ENCODE assay signal across 8 cellular contexts in genomic region chr16:89167425-89167941, GRCh38. TPM values are rescaled to one million over a fixed set of nuclear protein-coding genes. Genes with fewer than 3 reads are reported as not detected.
DNase-seq lines count a peak whose midpoint lies in the region; ATAC-seq and TF ChIP-seq lines count a peak whose summit lies in the region.

No MANE protein-coding gene starts in this region.

- no peak overlapping the region for H3K4me3 ChIP-seq in HL-60 (replicated peaks; ENCODE audit: insufficient read depth, low read length)
- H3K4me3 ChIP-seq in OCI-LY3 (ENCODE audit: low read length) = peak overlapping the region; percentile 55
- no peak overlapping the region for H3K4me3 ChIP-seq in esophagus muscularis mucosa
- no peak overlapping the region for H3K4me3 ChIP-seq in naive thymus-derived CD4-positive, alpha-beta T cell (ENCODE audit: low read length)

- H3K4me2 ChIP-seq in OCI-LY3 (ENCODE audit: low read length) = peak overlapping the region; percentile 78

- TF ChIP-seq EP300 in esophagus muscularis mucosa (IDR thresholded peaks at IDR 0.05) = no peak

- peaks cover 4% of the 10 kb centered on the region for H3K27me3 Mint-ChIP-seq in CD4-positive, alpha-beta T cell
- peaks cover 0 to 6% (median 0%) of the 10 kb centered on the region in 5 donors for H3K27me3 Mint-ChIP-seq in naive thymus-derived CD4-positive, alpha-beta T cell

- 37% methylated on average over 7 of the region's 18 CpGs for WGBS in esophagus muscularis mucosa

- no peak for TF ChIP-seq POLR2A in esophagus muscularis mucosa (IDR thresholded peaks at IDR 0.05; ENCODE audit: low read depth)

- CTCF ChIA-PET in CD4-positive, alpha-beta T cell (lab: Charles Lee) = interaction anchor here (0.7 to 1.2 kb wide), 2 partner anchors 47 to 224 kb away, joined by 3 to 5 read pairs; no protein-coding TSS in a partner anchor
- CTCF ChIA-PET in naive thymus-derived CD4-positive, alpha-beta T cell (lab: Charles Lee) = interaction anchor here (0.6 to 1.2 kb wide), 10 partner anchors 12 to 641 kb away, joined by 3 to 5 read pairs (median 3); no protein-coding TSS in a partner anchor

- peak overlapping the region; percentile 51; the same call in 1 of the 2 replicates for H3K9ac ChIP-seq in OCI-LY3 (ENCODE audit: low read length)

- H3K4me3 Mint-ChIP-seq in CD4-positive, alpha-beta T cell = no peak overlapping the region
- no peak overlapping the region for H3K4me3 Mint-ChIP-seq in naive thymus-derived CD4-positive, alpha-beta T cell

- no peaks in the 10 kb centered on the region for H3K36me3 Mint-ChIP-seq in CD4-positive, alpha-beta T cell (ENCODE audit: low read depth)
- H3K36me3 Mint-ChIP-seq in naive thymus-derived CD4-positive, alpha-beta T cell = no peaks in the 10 kb centered on the region

- no peaks in the 10 kb centered on the region for H3K9me3 Mint-ChIP-seq in CD4-positive, alpha-beta T cell
- H3K9me3 Mint-ChIP-seq in naive thymus-derived CD4-positive, alpha-beta T cell = peaks cover 0 to 2% (median 0%) of the 10 kb centered on the region in 11 donors

- H3K4me1 ChIP-seq in OCI-LY3 (ENCODE audit: low read length) (peaks cover 33% of the 10 kb centered on the region), esophagus muscularis mucosa (peaks cover 19 to 33% (median 28%) of the 10 kb centered on the region in 4 donors)
- peaks cover 8 to 21% of the 10 kb centered on the region in 2 donors for H3K4me1 ChIP-seq in naive thymus-derived CD4-positive, alpha-beta T cell (ENCODE audit: control insufficient read depth in 2 of 2, insufficient read depth in 2 of 2, low read length in 2 of 2)

- H3K4me1 Mint-ChIP-seq in CD4-positive, alpha-beta T cell (ENCODE audit: low read depth) = peaks cover 8% of the 10 kb centered on the region
- H3K4me1 Mint-ChIP-seq in naive thymus-derived CD4-positive, alpha-beta T cell = peaks cover 6 to 10% (median 8%) of the 10 kb centered on the region in 7 donors

- intact Hi-C loops in CD4-positive, alpha-beta T cell (cut with DNase I, micrococcal nuclease) = loop anchor here (1.0 to 5.0 kb wide), 8 partner anchors 49 to 725 kb away; partner anchors contain the start of genes GALNS (in 1 of the 2), TRAPPC2L (in 1 of the 2) and ZNF778 (in 1 of the 2)
- intact Hi-C loops in esophagus muscularis mucosa (cut with DNase I) = loop anchor here (10.0 kb wide), 2 partner anchors 223 to 423 kb away; no protein-coding TSS in a partner anchor
- intact Hi-C loops in naive thymus-derived CD4-positive, alpha-beta T cell (cut with micrococcal nuclease) = loop anchor here (1.0 to 2.0 kb wide), 6 partner anchors 52 to 431 kb away; partner anchors contain the start of gene TRAPPC2L (in 1 of the 2)

- peak; percentile 76 to 90 (median 84) for DNase-seq in CD4-positive, alpha-beta T cell
- DNase-seq in HL-60 (ENCODE audit: low read depth in 1 of 2, low spot score in 1 of 2) (peak; percentile 58 to 67), activated T-cell treated with anti-CD3 and anti-CD28 coated beads for 1 hour (ENCODE audit: low read depth) (peak; percentile 92), esophagus muscularis mucosa (ENCODE audit: extremely low spot score) (no peak)
- peak; percentile 67 to 94 (median 82) for DNase-seq in naive thymus-derived CD4-positive, alpha-beta T cell
- peak; percentile 73 to 76 for DNase-seq in stimulated activated CD8-positive, alpha-beta memory T cell treated with anti-CD3 and anti-CD28 coated beads, Interleukin-7, amount 100 ng/mL, for 48 hours (ENCODE audit: extremely low read depth in 1 of 2, low read depth in 1 of 2)

- no peak overlapping the region for H3K27ac Mint-ChIP-seq in CD4-positive, alpha-beta T cell
- H3K27ac Mint-ChIP-seq in naive thymus-derived CD4-positive, alpha-beta T cell = no peak overlapping the region

- H4K20me1 ChIP-seq in OCI-LY3 (ENCODE audit: insufficient read depth, low read length) = no peaks in the 10 kb centered on the region

- no peaks in the 10 kb centered on the region for H3K36me3 ChIP-seq in OCI-LY3 (replicated peaks; ENCODE audit: low read depth, low read length)
- no peaks in the 10 kb centered on the region for H3K36me3 ChIP-seq in esophagus muscularis mucosa
- no peaks in the 10 kb centered on the region for H3K36me3 ChIP-seq in naive thymus-derived CD4-positive, alpha-beta T cell (ENCODE audit: control insufficient read depth in 2 of 3, insufficient read depth in 3 of 3, low read length in 3 of 3)

- peak; percentile 84 for TF ChIP-seq CTCF in CD4-positive, alpha-beta T cell (IDR thresholded peaks at IDR 0.05)
- TF ChIP-seq CTCF in HL-60 (IDR thresholded peaks at IDR 0.05; ENCODE audit: insufficient read depth, low read length) = peak; percentile 53
- peak; percentile 87 for TF ChIP-seq CTCF in OCI-LY3 (IDR thresholded peaks at IDR 0.05; ENCODE audit: low read depth, low read length)
- peak; percentile 54 to 77 (median 65) for TF ChIP-seq CTCF in esophagus muscularis mucosa (IDR thresholded peaks at IDR 0.05)

- no peaks in the 10 kb centered on the region for H3K9me3 ChIP-seq in CD4-positive, alpha-beta T cell (ENCODE audit: control insufficient read depth, low read length)
- H3K9me3 ChIP-seq in OCI-LY3 (ENCODE audit: insufficient read depth, low read length) = no peaks in the 10 kb centered on the region
- no peaks in the 10 kb centered on the region for H3K9me3 ChIP-seq in esophagus muscularis mucosa
- no peaks in the 10 kb centered on the region for H3K9me3 ChIP-seq in naive thymus-derived CD4-positive, alpha-beta T cell (ENCODE audit: control insufficient read depth in 2 of 3, low read length in 3 of 3)

- no peaks in the 10 kb centered on the region for H3K79me2 ChIP-seq in OCI-LY3 (ENCODE audit: low read length)

- peak; percentile 18 for ATAC-seq in CD4-positive, alpha-beta T cell (ENCODE audit: poor library complexity)
- peak; percentile 49 for ATAC-seq in naive thymus-derived CD4-positive, alpha-beta T cell
- no peak for ATAC-seq in HG03457 (IDR thresholded peaks at IDR 0.05; ENCODE audit: unreplicated experiment)

- POLR2A ChIA-PET in CD4-positive, alpha-beta T cell (lab: Charles Lee) = interaction anchor here (1.2 kb wide), 2 partner anchors 70 to 225 kb away, joined by 4 to 7 read pairs; no protein-coding TSS in a partner anchor
- POLR2A ChIA-PET in naive thymus-derived CD4-positive, alpha-beta T cell (lab: Charles Lee) = interaction anchor here (1.0 to 1.3 kb wide), 2 partner anchors 10 to 227 kb away, joined by 3 to 4 read pairs; no protein-coding TSS in a partner anchor

- H3K27me3 ChIP-seq in CD4-positive, alpha-beta T cell (ENCODE audit: control insufficient read depth, insufficient read depth, low read length) = no peaks in the 10 kb centered on the region
- H3K27me3 ChIP-seq in HL-60 (ENCODE audit: insufficient read depth, poor library complexity, severe bottlenecking) (no peaks in the 10 kb centered on the region), OCI-LY3 (ENCODE audit: low read depth, low read length) (peaks cover 37% of the 10 kb centered on the region), esophagus muscularis mucosa (peaks cover 13 to 96% (median 57%) of the 10 kb centered on the region in 4 donors)
- no peaks in the 10 kb centered on the region for H3K27me3 ChIP-seq in naive thymus-derived CD4-positive, alpha-beta T cell (ENCODE audit: control insufficient read depth in 2 of 2, insufficient read depth in 2 of 2, low read length in 2 of 2)

- no peak overlapping the region for H3K27ac ChIP-seq in CD4-positive, alpha-beta T cell (ENCODE audit: low read depth, low read length)
- no peak overlapping the region for H3K27ac ChIP-seq in HL-60 (replicated peaks)
- H3K27ac ChIP-seq in OCI-LY3 (ENCODE audit: low read length) = no peak overlapping the region
- no peak overlapping the region for H3K27ac ChIP-seq in esophagus muscularis mucosa (replicated peaks in 1 of 4)
- no peak overlapping the region for H3K27ac ChIP-seq in naive thymus-derived CD4-positive, alpha-beta T cell (ENCODE audit: low read depth, low read length)

- peak overlapping the region; percentile 72; the same call in 1 of the 2 replicates for H2AFZ ChIP-seq in OCI-LY3 (ENCODE audit: low read depth, low read length)

RNA-seq across cellular contexts. Expression of gene CDH15, which starts 4.1 kb away (rescaled TPM):
- not detected for total RNA-seq in CD4-positive, alpha-beta T cell
- total RNA-seq in esophagus muscularis mucosa = under 1 TPM in 3 of 4 donors, not detected in 1; under 0.01 to 0.17 (median 0.13) TPM
- total RNA-seq in naive thymus-derived CD4-positive, alpha-beta T cell = not detected
- not detected for polyA plus RNA-seq in naive thymus-derived CD4-positive, alpha-beta T cell

RNA-seq across cellular contexts. Expression of gene SLC22A31, which starts 32.9 kb away (rescaled TPM):
- 1 to 10 TPM; 2.1 to 2.9 TPM for total RNA-seq in CD4-positive, alpha-beta T cell
- total RNA-seq in esophagus muscularis mucosa = under 1 TPM in 1 of 4 donors, not detected in 3; 0.26 TPM
- 1 to 10 TPM; 1.1 to 4.4 (median 2.8) TPM for total RNA-seq in naive thymus-derived CD4-positive, alpha-beta T cell
- under 1 TPM; 0.33 to 0.55 TPM for polyA plus RNA-seq in naive thymus-derived CD4-positive, alpha-beta T cell

RNA-seq across cellular contexts. Expression of gene ZNF778, which starts 50.0 kb away (rescaled TPM):
- total RNA-seq in CD4-positive, alpha-beta T cell = 1 to 10 TPM; 4.0 to 6.7 TPM
- total RNA-seq in esophagus muscularis mucosa = 10 to 100 TPM; 11.2 to 17.2 (median 13.9) TPM
- total RNA-seq in naive thymus-derived CD4-positive, alpha-beta T cell = 10 to 100 TPM in 2 of 5 experiments, 1 to 10 TPM in 3; 6.0 to 13.5 (median 6.5) TPM
- 1 to 10 TPM; 4.0 to 6.8 TPM for polyA plus RNA-seq in naive thymus-derived CD4-positive, alpha-beta T cell
